Comparison of ENCODE assay signal across 8 cellular contexts in genomic region chr6:133240511-133241087, GRCh38. TPM values are rescaled to one million over a fixed set of nuclear protein-coding genes. Genes with fewer than 3 reads are reported as not detected.
DNase-seq lines count a peak whose midpoint lies in the region; ATAC-seq and TF ChIP-seq lines count a peak whose summit lies in the region.

No MANE protein-coding gene starts in this region.

- H3K36me3 Mint-ChIP-seq in glutamatergic neuron (ENCODE audit: unreplicated experiment): no peaks in the 10 kb centered on the region
- no peaks in the 10 kb centered on the region for H3K36me3 Mint-ChIP-seq in progenitor cell of endocrine pancreas (ENCODE audit: insufficient read depth)
- no peaks in the 10 kb centered on the region for H3K36me3 Mint-ChIP-seq in T-cell

- H3K4me1 ChIP-seq in ES-I3 (ENCODE audit: insufficient read depth, low read length) (peaks cover 4% of the 10 kb centered on the region; the same call in 1 of the 2 replicates), NT2/D1 (ENCODE audit: insufficient read depth, insufficient read length) (no peaks in the 10 kb centered on the region)

- H3K27me3 ChIP-seq in NT2/D1 (ENCODE audit: insufficient read depth, insufficient read length): peaks cover 64% of the 10 kb centered on the region

- H3K4me1 Mint-ChIP-seq in glutamatergic neuron (ENCODE audit: low read depth, unreplicated experiment) (peaks cover 10% of the 10 kb centered on the region), progenitor cell of endocrine pancreas (ENCODE audit: low read depth) (peaks cover 17% of the 10 kb centered on the region), T-cell (peaks cover 0 to 16% (median 16%) of the 10 kb centered on the region in 3 donors)

- H3K27ac Mint-ChIP-seq in glutamatergic neuron (ENCODE audit: unreplicated experiment) (no peak overlapping the region), progenitor cell of endocrine pancreas (peak overlapping the region; percentile 89), T-cell (peak overlapping the region in 1 of 2 donors; percentile 27)

- TF ChIP-seq CTCF in glutamatergic neuron (IDR thresholded peaks at IDR 0.05; ENCODE audit: partially characterized antibody, unreplicated experiment) (no peak), progenitor cell of endocrine pancreas (IDR thresholded peaks at IDR 0.05; ENCODE audit: unreplicated experiment) (peak; percentile 35)

- POLR2A ChIA-PET in T-cell (lab: Charles Lee): no interaction called here

- DNase-seq in NT2/D1 (ENCODE audit: low read depth, low spot score) (no peak), glutamatergic neuron (peak; percentile 34), progenitor cell of endocrine pancreas (ENCODE audit: low spot score, unreplicated experiment) (peak; percentile 26), dermis blood vessel endothelial cell (no peak), T-cell (no peak)

- ATAC-seq in T-cell (replicated peaks in 1 of 4) (no peak), HG03378 (IDR thresholded peaks at IDR 0.05; ENCODE audit: unreplicated experiment) (no peak), GM19397 (IDR thresholded peaks at IDR 0.05; ENCODE audit: unreplicated experiment) (no peak)

- no peaks in the 10 kb centered on the region for H3K9me3 ChIP-seq in ES-I3 (ENCODE audit: control insufficient read depth, insufficient read depth, low read length)
- H3K9me3 ChIP-seq in NT2/D1 (ENCODE audit: insufficient read depth, low read length): no peaks in the 10 kb centered on the region

- H3K36me3 ChIP-seq in ES-I3 (ENCODE audit: insufficient read depth, low read length) (no peaks in the 10 kb centered on the region), NT2/D1 (ENCODE audit: insufficient read depth, insufficient read length, low read length) (no peaks in the 10 kb centered on the region)

- H3K9ac ChIP-seq in ES-I3 (ENCODE audit: low read depth, low read length) (peak overlapping the region; percentile 47; the same call in 1 of the 2 replicates), NT2/D1 (ENCODE audit: insufficient read length, low read depth) (peak overlapping the region; percentile 43)

- peak overlapping the region; percentile 66 for H3K4me3 ChIP-seq in NT2/D1 (ENCODE audit: insufficient read length, low read depth)

- H3K9me3 Mint-ChIP-seq in glutamatergic neuron (ENCODE audit: unreplicated experiment) (peaks cover 12% of the 10 kb centered on the region), progenitor cell of endocrine pancreas (ENCODE audit: low read depth) (no peaks in the 10 kb centered on the region), T-cell (no peaks in the 10 kb centered on the region)

- peak overlapping the region; percentile 84 for H3K4me3 Mint-ChIP-seq in glutamatergic neuron (ENCODE audit: unreplicated experiment)
- H3K4me3 Mint-ChIP-seq in progenitor cell of endocrine pancreas (ENCODE audit: low read depth): peak overlapping the region; percentile 71
- H3K4me3 Mint-ChIP-seq in T-cell: peak overlapping the region in 1 of 3 donors; percentile 30

- H3K27me3 Mint-ChIP-seq in glutamatergic neuron (ENCODE audit: unreplicated experiment): peaks cover 34% of the 10 kb centered on the region
- peaks cover 73% of the 10 kb centered on the region for H3K27me3 Mint-ChIP-seq in progenitor cell of endocrine pancreas
- peaks cover 27 to 48% of the 10 kb centered on the region in 2 donors for H3K27me3 Mint-ChIP-seq in T-cell

- CTCF ChIA-PET in T-cell (lab: Charles Lee): no interaction called here

RNA-seq across cellular contexts. Expression of gene EYA4, which starts 0.6 kb away (rescaled TPM):
- not detected for total RNA-seq in glutamatergic neuron (ENCODE audit: unreplicated experiment)
- 0.33 and 0.41 TPM in 2 replicates for total RNA-seq in progenitor cell of endocrine pancreas
- under 0.01 and 0.09 TPM in 2 replicates for total RNA-seq in dermis blood vessel endothelial cell
- under 1 TPM in 1 of 5 donors, not detected in 4; 0.22 TPM for total RNA-seq in T-cell

Comparison
In these comparisons a context has a peak if more than half of its experiments do, and no peak if none do; other contexts are left out.
1. DNase-seq: peak in glutamatergic neuron (single experiment) and progenitor cell of endocrine pancreas (single experiment); none in NT2/D1 (single experiment), dermis blood vessel endothelial cell (single experiment) and T-cell (0 of 34).